ENCODE assay signal across 25 cellular contexts in genomic region chr4:156528216-156528615, GRCh38.
DNase-seq lines count a peak whose midpoint lies in the region; ATAC-seq lines count a peak whose summit lies in the region.
"Had no signal": no experiment of that assay in that cellular context is flagged by ENCODE, and none has a peak within 500 bp of the region (broad histone marks: within the 10 kb centered on the region; RNA-seq: fewer than 3 reads in every experiment).

No MANE protein-coding gene starts in this region.

- intact Hi-C loops in Right ventricle myocardium inferior (cut with DNase I) = no loop called here

- DNase-seq in M059J (ENCODE audit: low read depth) = peak; percentile 76
- peak; percentile 7 for DNase-seq in amniotic epithelial cell (ENCODE audit: low read depth)
- peak; percentile 49 for DNase-seq in foreskin melanocyte
- no peak for DNase-seq in Right ventricle myocardium inferior (ENCODE audit: missing footprints)
- no peak for DNase-seq in SHP77 treated with DMSO at 0.1 percent for 48 hours (lab: John Stamatoyannopoulos, UW)
- no peak for DNase-seq in NCI-H526 (lab: John Stamatoyannopoulos, UW)
- DNase-seq: Caco-2; CD8-positive, alpha-beta T cell; DMS79; EL; GDM1; GOT3; HCEC 1CT; Kasumi-1; MV-4-11; NCI-H1105; NCI-H146; NCI-H1930; NCI-H2107; NCI-H446 treated with DMSO at 0.1 percent for 48 hours; NCI-H526 treated with DMSO at 0.1 percent for 48 hours; Peyer's patch; T-cell had no signal

- ATAC-seq in Right ventricle myocardium inferior (no peak), HG03097 (IDR thresholded peaks at IDR 0.05; ENCODE audit: low FRiP score, unreplicated experiment) (no peak)
- ATAC-seq: CD8-positive, alpha-beta T cell; GM12878; T-cell had no signal

Comparison
In these comparisons a context has a peak if more than half of its experiments do, and no peak if none do; other contexts are left out.
1. DNase-seq: peak in M059J (single experiment), amniotic epithelial cell (single experiment) and foreskin melanocyte (single experiment); none in Right ventricle myocardium inferior (single experiment), SHP77 treated with DMSO at 0.1 percent for 48 hours (single experiment) and NCI-H526 (0 of 2).